In the genomic region with DNA sequence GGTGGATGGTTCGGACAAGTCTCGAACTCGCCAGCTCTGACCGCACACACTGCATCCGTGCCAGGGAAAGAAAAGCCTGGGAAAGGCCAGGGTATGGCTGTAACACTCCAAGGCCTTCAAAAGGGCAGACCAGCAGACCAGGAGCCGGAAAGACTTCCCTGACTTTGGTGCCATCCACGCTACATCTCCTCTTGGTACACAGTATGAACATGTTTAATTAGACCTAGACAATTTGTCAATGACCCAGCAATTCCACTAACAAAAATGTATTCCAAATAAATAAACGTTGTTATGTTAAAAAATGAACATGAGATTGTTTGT, we compare ENCODE assay signal across 2 cellular contexts.
TF ChIP-seq lines count a peak whose summit lies in the region.

No MANE protein-coding gene starts in this region.

TF ChIP-seq in SK-N-SH, 30 proteins besides CTCF, POLR2A, EP300 and RAD21 (continued from another document):
- TF ChIP-seq EZH2phosphoT487 (IDR thresholded peaks at IDR 0.05; ENCODE audit: borderline replicate concordance, low read depth): no peak
- TF ChIP-seq, protein P1, sequence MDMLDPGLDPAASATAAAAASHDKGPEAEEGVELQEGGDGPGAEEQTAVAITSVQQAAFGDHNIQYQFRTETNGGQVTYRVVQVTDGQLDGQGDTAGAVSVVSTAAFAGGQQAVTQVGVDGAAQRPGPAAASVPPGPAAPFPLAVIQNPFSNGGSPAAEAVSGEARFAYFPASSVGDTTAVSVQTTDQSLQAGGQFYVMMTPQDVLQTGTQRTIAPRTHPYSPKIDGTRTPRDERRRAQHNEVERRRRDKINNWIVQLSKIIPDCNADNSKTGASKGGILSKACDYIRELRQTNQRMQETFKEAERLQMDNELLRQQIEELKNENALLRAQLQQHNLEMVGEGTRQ (IDR thresholded peaks at IDR 0.05; ENCODE audit: borderline replicate concordance, low read depth, low read length): no peak
- no peak for TF ChIP-seq MEF2A (IDR thresholded peaks at IDR 0.05; ENCODE audit: borderline replicate concordance, low read depth)
- TF ChIP-seq, protein P2, sequence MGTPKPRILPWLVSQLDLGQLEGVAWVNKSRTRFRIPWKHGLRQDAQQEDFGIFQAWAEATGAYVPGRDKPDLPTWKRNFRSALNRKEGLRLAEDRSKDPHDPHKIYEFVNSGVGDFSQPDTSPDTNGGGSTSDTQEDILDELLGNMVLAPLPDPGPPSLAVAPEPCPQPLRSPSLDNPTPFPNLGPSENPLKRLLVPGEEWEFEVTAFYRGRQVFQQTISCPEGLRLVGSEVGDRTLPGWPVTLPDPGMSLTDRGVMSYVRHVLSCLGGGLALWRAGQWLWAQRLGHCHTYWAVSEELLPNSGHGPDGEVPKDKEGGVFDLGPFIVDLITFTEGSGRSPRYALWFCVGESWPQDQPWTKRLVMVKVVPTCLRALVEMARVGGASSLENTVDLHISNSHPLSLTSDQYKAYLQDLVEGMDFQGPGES (IDR thresholded peaks at IDR 0.05; ENCODE audit: low read depth, low read length): no peak
- TF ChIP-seq GATA2 (CRISPR knock-in tag; IDR thresholded peaks at IDR 0.05): no peak
- TF ChIP-seq, protein P3, sequence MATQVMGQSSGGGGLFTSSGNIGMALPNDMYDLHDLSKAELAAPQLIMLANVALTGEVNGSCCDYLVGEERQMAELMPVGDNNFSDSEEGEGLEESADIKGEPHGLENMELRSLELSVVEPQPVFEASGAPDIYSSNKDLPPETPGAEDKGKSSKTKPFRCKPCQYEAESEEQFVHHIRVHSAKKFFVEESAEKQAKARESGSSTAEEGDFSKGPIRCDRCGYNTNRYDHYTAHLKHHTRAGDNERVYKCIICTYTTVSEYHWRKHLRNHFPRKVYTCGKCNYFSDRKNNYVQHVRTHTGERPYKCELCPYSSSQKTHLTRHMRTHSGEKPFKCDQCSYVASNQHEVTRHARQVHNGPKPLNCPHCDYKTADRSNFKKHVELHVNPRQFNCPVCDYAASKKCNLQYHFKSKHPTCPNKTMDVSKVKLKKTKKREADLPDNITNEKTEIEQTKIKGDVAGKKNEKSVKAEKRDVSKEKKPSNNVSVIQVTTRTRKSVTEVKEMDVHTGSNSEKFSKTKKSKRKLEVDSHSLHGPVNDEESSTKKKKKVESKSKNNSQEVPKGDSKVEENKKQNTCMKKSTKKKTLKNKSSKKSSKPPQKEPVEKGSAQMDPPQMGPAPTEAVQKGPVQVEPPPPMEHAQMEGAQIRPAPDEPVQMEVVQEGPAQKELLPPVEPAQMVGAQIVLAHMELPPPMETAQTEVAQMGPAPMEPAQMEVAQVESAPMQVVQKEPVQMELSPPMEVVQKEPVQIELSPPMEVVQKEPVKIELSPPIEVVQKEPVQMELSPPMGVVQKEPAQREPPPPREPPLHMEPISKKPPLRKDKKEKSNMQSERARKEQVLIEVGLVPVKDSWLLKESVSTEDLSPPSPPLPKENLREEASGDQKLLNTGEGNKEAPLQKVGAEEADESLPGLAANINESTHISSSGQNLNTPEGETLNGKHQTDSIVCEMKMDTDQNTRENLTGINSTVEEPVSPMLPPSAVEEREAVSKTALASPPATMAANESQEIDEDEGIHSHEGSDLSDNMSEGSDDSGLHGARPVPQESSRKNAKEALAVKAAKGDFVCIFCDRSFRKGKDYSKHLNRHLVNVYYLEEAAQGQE (IDR thresholded peaks at IDR 0.05; ENCODE audit: low read depth, low read length): no peak
TF ChIP-seq in SK-N-SH: peak in this region for 0.

TF ChIP-seq in SK-N-SH treated with all-trans-retinoic acid at 6 μM for 48 hours, 23 proteins besides CTCF, POLR2A, EP300 and RAD21 (continued from another document):
- TF ChIP-seq, protein P4, sequence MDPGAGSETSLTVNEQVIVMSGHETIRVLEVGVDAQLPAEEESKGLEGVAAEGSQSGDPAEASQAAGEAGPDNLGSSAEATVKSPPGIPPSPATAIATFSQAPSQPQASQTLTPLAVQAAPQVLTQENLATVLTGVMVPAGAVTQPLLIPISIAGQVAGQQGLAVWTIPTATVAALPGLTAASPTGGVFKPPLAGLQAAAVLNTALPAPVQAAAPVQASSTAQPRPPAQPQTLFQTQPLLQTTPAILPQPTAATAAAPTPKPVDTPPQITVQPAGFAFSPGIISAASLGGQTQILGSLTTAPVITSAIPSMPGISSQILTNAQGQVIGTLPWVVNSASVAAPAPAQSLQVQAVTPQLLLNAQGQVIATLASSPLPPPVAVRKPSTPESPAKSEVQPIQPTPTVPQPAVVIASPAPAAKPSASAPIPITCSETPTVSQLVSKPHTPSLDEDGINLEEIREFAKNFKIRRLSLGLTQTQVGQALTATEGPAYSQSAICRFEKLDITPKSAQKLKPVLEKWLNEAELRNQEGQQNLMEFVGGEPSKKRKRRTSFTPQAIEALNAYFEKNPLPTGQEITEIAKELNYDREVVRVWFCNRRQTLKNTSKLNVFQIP (CRISPR knock-in tag; IDR thresholded peaks at IDR 0.05; ENCODE audit: borderline replicate concordance, low read depth): no peak
- TF ChIP-seq, protein P5, sequence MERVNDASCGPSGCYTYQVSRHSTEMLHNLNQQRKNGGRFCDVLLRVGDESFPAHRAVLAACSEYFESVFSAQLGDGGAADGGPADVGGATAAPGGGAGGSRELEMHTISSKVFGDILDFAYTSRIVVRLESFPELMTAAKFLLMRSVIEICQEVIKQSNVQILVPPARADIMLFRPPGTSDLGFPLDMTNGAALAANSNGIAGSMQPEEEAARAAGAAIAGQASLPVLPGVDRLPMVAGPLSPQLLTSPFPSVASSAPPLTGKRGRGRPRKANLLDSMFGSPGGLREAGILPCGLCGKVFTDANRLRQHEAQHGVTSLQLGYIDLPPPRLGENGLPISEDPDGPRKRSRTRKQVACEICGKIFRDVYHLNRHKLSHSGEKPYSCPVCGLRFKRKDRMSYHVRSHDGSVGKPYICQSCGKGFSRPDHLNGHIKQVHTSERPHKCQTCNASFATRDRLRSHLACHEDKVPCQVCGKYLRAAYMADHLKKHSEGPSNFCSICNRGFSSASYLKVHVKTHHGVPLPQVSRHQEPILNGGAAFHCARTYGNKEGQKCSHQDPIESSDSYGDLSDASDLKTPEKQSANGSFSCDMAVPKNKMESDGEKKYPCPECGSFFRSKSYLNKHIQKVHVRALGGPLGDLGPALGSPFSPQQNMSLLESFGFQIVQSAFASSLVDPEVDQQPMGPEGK (CRISPR knock-in tag; IDR thresholded peaks at IDR 0.05; ENCODE audit: borderline replicate concordance): no peak
- no peak for TF ChIP-seq OSR1 (CRISPR knock-in tag; IDR thresholded peaks at IDR 0.05)
